8 cellular contexts compared by ENCODE assay signal in genomic region chr19:17390665-17391370, GRCh38. TPM values are rescaled to one million over a fixed set of nuclear protein-coding genes. Genes with fewer than 3 reads are reported as not detected.
A peak's percentile ranks its signal among the peaks of the same experiment; 100 is the strongest.
DNase-seq lines count a peak whose midpoint lies in the region; ATAC-seq and TF ChIP-seq lines count a peak whose summit lies in the region.

No MANE protein-coding gene starts in this region.

- POLR2A ChIA-PET in RWPE1 (lab: Yijun Ruan, JAX; ENCODE audit: low non-redundant PET) = interaction anchor here (0.6 kb wide), 1 partner anchor 36 kb away, joined by 4 read pairs; no protein-coding TSS in a partner anchor

- peak; percentile 88 for ATAC-seq in GM21825 (IDR thresholded peaks at IDR 0.05; ENCODE audit: unreplicated experiment)

- H3K27ac ChIP-seq in RWPE1 (peak overlapping the region; percentile 30), neutrophil (no peak overlapping the region)

- DNase-seq in EH (ENCODE audit: low read depth) = peak; percentile 93
- peak; percentile 81 for DNase-seq in LHCN-M2 (ENCODE audit: low read depth)
- DNase-seq in RWPE1 (ENCODE audit: low spot score) = peak; percentile 97
- peak; percentile 96 for DNase-seq in activated effector memory CD4-positive, alpha-beta T cell treated with anti-CD3 and anti-CD28 coated beads, Interleukin-2, amount 50 U/mL, for 16 hours
- peak; percentile 88 for DNase-seq in foreskin melanocyte
- DNase-seq in stromal cell of bone marrow (ENCODE audit: low read depth) = peak; percentile 76

- no peaks in the 10 kb centered on the region for H3K36me3 ChIP-seq in neutrophil

- CTCF ChIA-PET in RWPE1 (lab: Yijun Ruan, JAX) = interaction anchor here (0.7 to 1.3 kb wide), 4 partner anchors 33 to 84 kb away, joined by 3 to 4 read pairs (median 3); no protein-coding TSS in a partner anchor

- peaks cover 55% of the 10 kb centered on the region for H3K27me3 ChIP-seq in neutrophil

- peaks cover 23 to 26% of the 10 kb centered on the region in 2 experiments for H3K4me1 ChIP-seq in neutrophil (ENCODE audit: control insufficient read depth in 1 of 2, insufficient read depth in 1 of 2, low read depth in 1 of 2, low read length in 1 of 2)

- peak overlapping the region; percentile 24 to 45 for H3K4me3 ChIP-seq in neutrophil (ENCODE audit: low read depth in 1 of 2, low read length in 1 of 2)

- H3K9me3 ChIP-seq in neutrophil = no peaks in the 10 kb centered on the region

- TF ChIP-seq CTCF in RWPE1 (conservative IDR thresholded peaks at IDR 0.05; ENCODE audit: low read depth) (peak; percentile 96), neutrophil (IDR thresholded peaks at IDR 0.05) (peak; percentile 54)

RNA-seq across cellular contexts. Expression of gene CCDC194, which starts 3.2 kb away (rescaled TPM):
- not detected in 2 replicates for total RNA-seq in LHCN-M2 (2014; rRNA removed)
- polyA plus RNA-seq in LHCN-M2 (2012) = not detected

RNA-seq across cellular contexts. Expression of gene PLVAP, which starts 13.7 kb away (rescaled TPM):
- not detected in 2 replicates for total RNA-seq in LHCN-M2 (2014; rRNA removed)
- polyA plus RNA-seq in LHCN-M2 (2012) = 0.02 TPM

RNA-seq across cellular contexts. Expression of gene BST2, which starts 14.6 kb away (rescaled TPM):
- total RNA-seq in LHCN-M2 (2014; rRNA removed) = 0.69 TPM in 1 of 2 replicates, not detected in the other
- polyA plus RNA-seq in LHCN-M2 (2012) = 0.23 TPM

RNA-seq across cellular contexts. Expression of gene MVB12A, which starts 29.0 kb away (rescaled TPM):
- total RNA-seq in LHCN-M2 (2014; rRNA removed) = 71.7 and 75.0 TPM in 2 replicates
- polyA plus RNA-seq in LHCN-M2 (2012) = 67.9 TPM

RNA-seq across cellular contexts. Expression of gene GTPBP3, which starts 53.5 kb away (rescaled TPM):
- 17.9 and 21.2 TPM in 2 replicates for total RNA-seq in LHCN-M2 (2014; rRNA removed)
- polyA plus RNA-seq in LHCN-M2 (2012) = 5.8 TPM
